Comparison of ENCODE assay signal across 8 cellular contexts in the genomic region with DNA sequence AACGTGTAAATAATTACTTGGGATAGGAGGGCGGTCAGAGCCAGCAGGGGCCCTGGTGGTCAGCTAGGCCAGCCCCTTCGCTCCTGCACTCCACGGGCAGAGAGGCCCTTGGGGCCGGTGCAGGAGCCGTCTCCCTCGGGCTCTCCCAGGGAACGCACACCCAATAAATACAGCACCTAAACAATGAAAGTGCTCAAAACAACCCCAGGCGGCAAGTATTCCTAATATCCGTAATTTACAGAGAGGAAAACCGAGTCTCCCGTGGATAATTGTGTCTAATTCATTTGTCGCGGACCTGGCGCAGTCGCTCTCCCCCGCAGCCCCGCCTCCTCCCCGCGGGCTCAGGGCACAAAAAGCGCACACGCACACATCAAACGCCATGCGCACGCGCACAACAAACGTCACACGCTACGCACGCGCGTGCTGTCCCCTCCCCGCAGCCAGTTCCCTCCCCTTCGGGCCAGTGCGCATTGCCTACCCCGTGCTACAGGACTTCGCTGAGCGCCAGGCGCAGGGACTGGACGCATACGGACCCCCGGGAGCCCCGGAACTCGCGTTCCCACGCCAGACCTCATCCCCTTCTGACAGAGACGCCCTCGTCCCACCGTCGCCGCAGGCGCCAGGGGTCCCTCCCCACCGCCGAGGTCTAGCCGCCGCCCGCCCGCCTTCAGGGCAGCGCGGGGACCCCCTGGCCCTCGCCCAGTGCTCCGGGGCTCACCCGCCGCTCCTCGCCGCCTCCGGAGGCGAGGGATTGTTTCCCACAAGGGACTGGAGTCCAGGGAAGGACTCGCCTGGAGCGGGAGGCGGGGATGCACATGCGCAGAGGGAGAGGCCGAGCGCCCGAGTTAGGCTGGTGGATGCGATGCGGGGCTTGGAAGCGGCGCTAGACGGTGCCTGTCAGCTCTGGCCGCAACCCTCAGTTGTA. TPM values are rescaled to one million over a fixed set of nuclear protein-coding genes. Genes with fewer than 3 reads are reported as not detected.
DNase-seq lines count a peak whose midpoint lies in the region; ATAC-seq and TF ChIP-seq lines count a peak whose summit lies in the region.

A gene (minus strand): TSS at position 324 of the 925 bp plus-strand sequence. CDS start 1,300 bp downstream, outside the sequence.

- intact Hi-C loops in right lobe of liver (cut with DNase I), result no loop called here

- peak; percentile 98 for TF ChIP-seq POLR2A in right lobe of liver (IDR thresholded peaks at IDR 0.05)

- H3K36me3 ChIP-seq in right lobe of liver, result no peaks in the 10 kb centered on the region

- DNase-seq in C1 segment of cervical spinal cord (lab: John Stamatoyannopoulos, UW), result peak; percentile 66 to 97 (median 94)
- peak; percentile 69 for DNase-seq in NCI-H526 treated with DMSO at 0.1 percent for 48 hours (lab: John Stamatoyannopoulos, UW)
- DNase-seq in activated CD4-positive, alpha-beta T cell treated with anti-CD3 and anti-CD28 coated beads, Interleukin-2, amount 50 U/mL, for 1 hour, result peak; percentile 95
- DNase-seq in dedifferentiated amniotic fluid mesenchymal stem cell (ENCODE audit: extremely low spot score), result peak; percentile 98
- DNase-seq in right lobe of liver, result peak; percentile 97 to 98 (median 97)
- peak; percentile 87 to 90 (median 88) for DNase-seq in stimulated activated CD4-positive, alpha-beta T cell treated with anti-CD3 and anti-CD28 coated beads, TNF-alpha, amount 100 ng/mL, for 1 hour (ENCODE audit: low read depth in 3 of 3, low spot score in 1 of 3)

- H3K27ac ChIP-seq in right lobe of liver, result peak within 1 kb of the TSS; percentile 100

- peaks cover 0 to 15% (median 2%) of the 10 kb centered on the region in 4 donors for H3K4me1 ChIP-seq in right lobe of liver

- H3K27me3 ChIP-seq in right lobe of liver, result no peaks in the 10 kb centered on the region

- H3K4me3 ChIP-seq in right lobe of liver, result peak within 1 kb of the TSS; percentile 78 to 94 (median 93)

- H3K9me3 ChIP-seq in right lobe of liver, result no peaks in the 10 kb centered on the region

- ATAC-seq in GM19351 (IDR thresholded peaks at IDR 0.05; ENCODE audit: unreplicated experiment), result peak; percentile 90
- peak; percentile 92 for ATAC-seq in HG03520 (IDR thresholded peaks at IDR 0.05; ENCODE audit: unreplicated experiment)
- ATAC-seq in right lobe of liver, result peak; percentile 96 to 98 (median 98)

- TF ChIP-seq CTCF in right lobe of liver (IDR thresholded peaks at IDR 0.05), result peak in 1 of 4 donors; percentile 3

- WGBS in right lobe of liver (ENCODE audit: insufficient coverage, low coverage, low lambda C conversion rate, missing lambda C conversion rate), result 0% methylated on average over 8 of the region's 81 CpGs

RNA-seq across cellular contexts. Expression of the gene that starts here (rescaled TPM):
- 1 to 10 TPM; 3.3 to 5.5 (median 4.1) TPM for total RNA-seq in right lobe of liver

Comparison
In these comparisons a context has a peak if more than half of its experiments do, and no peak if none do; other contexts are left out.
1. Peak in every context shown above with its lines: DNase-seq, ATAC-seq, H3K4me3 ChIP-seq and H3K27ac ChIP-seq.